ENCODE assay signal across 16 cellular contexts in the genomic region with DNA sequence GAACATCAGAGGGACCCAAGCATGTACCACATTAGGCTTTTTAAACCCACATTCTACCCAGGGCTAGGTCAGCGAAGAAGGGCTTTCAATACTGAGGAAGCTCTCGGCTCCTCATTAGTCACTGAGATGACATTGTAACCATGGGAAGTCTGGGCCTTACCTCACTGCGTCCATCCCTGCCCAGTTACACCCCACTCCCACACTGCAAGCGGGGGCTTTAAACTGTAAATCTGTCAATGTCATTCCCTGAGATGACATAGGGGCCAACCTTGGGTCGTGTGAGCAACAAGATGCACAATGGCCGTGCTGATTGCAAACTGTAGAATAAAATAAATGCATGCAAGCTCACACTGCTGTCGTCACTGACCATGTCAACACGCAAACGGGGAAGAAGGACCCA. TPM values are rescaled to one million over a fixed set of nuclear protein-coding genes. Genes with fewer than 3 reads are reported as not detected.
DNase-seq lines count a peak whose midpoint lies in the region; TF ChIP-seq lines count a peak whose summit lies in the region.
"Had no signal": no experiment of that assay in that cellular context is flagged by ENCODE, and none has a peak within 500 bp of the region (broad histone marks: within the 10 kb centered on the region; RNA-seq: fewer than 3 reads in every experiment).

No MANE protein-coding gene starts in this region.

- CTCF ChIA-PET in activated naive CD4-positive, alpha-beta T cell treated with anti-CD3 and anti-CD28 coated beads for 36 hours (lab: Charles Lee): interaction anchor here (1.0 to 2.0 kb wide), 5 partner anchors 54 to 167 kb away, joined by 3 to 9 read pairs (median 3); no protein-coding TSS in a partner anchor
- CTCF ChIA-PET in activated CD4-positive, alpha-beta T cell treated with anti-CD3 and anti-CD28 coated beads, Interleukin-2, amount 10 ng/mL, durations not matched to agents 7 days and 5 days (lab: Charles Lee): no interaction called here

- peak; percentile 0 for DNase-seq in activated naive CD4-positive, alpha-beta T cell treated with anti-CD3 and anti-CD28 coated beads for 36 hours
- no peak for DNase-seq in activated naive CD4-positive, alpha-beta T cell treated with anti-CD3 and anti-CD28 coated beads, Interleukin-2, amount 50 U/mL, for 16 hours
- DNase-seq in ecto neural progenitor cell (ENCODE audit: low spot score) (peak; percentile 46), nephron progenitor cell (no peak), NCI-H510A (lab: John Stamatoyannopoulos, UW) (no peak), NCI-H2029 (lab: John Stamatoyannopoulos, UW) (no peak)
- no peak for DNase-seq in activated CD4-positive, alpha-beta T cell treated with anti-CD3 and anti-CD28 coated beads, Interleukin-2, amount 50 U/mL, for 1 hour
- no peak for DNase-seq in activated CD4-positive, alpha-beta T cell treated with anti-CD3 and anti-CD28 coated beads, Interleukin-2, amount 10 ng/mL, durations not matched to agents 7 days and 5 days
- DNase-seq: SIG-M5 had no signal

- H3K36me3 Mint-ChIP-seq in activated naive CD4-positive, alpha-beta T cell treated with anti-CD3 and anti-CD28 coated beads for 36 hours (ENCODE audit: low read depth): no peaks in the 10 kb centered on the region
- H3K36me3 Mint-ChIP-seq in nephron progenitor cell (ENCODE audit: low read depth): peaks cover 5% of the 10 kb centered on the region
- no peaks in the 10 kb centered on the region for H3K36me3 Mint-ChIP-seq in activated CD4-positive, alpha-beta T cell treated with anti-CD3 and anti-CD28 coated beads, Interleukin-2, amount 10 ng/mL, durations not matched to agents 7 days and 5 days (ENCODE audit: low read depth)
- H3K36me3 Mint-ChIP-seq: memory B cell; naive thymus-derived CD8-positive, alpha-beta T cell; T-cell had no signal

- H3K4me1 Mint-ChIP-seq in activated naive CD4-positive, alpha-beta T cell treated with anti-CD3 and anti-CD28 coated beads for 36 hours (ENCODE audit: low read depth): peaks cover 4% of the 10 kb centered on the region
- H3K4me1 Mint-ChIP-seq in nephron progenitor cell: peaks cover 60% of the 10 kb centered on the region
- H3K4me1 Mint-ChIP-seq in activated CD4-positive, alpha-beta T cell treated with anti-CD3 and anti-CD28 coated beads, Interleukin-2, amount 10 ng/mL, durations not matched to agents 7 days and 5 days: no peaks in the 10 kb centered on the region

- no peak overlapping the region for H3K27ac Mint-ChIP-seq in activated naive CD4-positive, alpha-beta T cell treated with anti-CD3 and anti-CD28 coated beads for 36 hours
- H3K27ac Mint-ChIP-seq in nephron progenitor cell: peak overlapping the region; percentile 87
- H3K27ac Mint-ChIP-seq in activated CD4-positive, alpha-beta T cell treated with anti-CD3 and anti-CD28 coated beads, Interleukin-2, amount 10 ng/mL, durations not matched to agents 7 days and 5 days: no peak overlapping the region
- H3K27ac Mint-ChIP-seq: activated CD4-positive, alpha-beta T cell treated with anti-CD3 and anti-CD28 coated beads for 36 hours; activated naive CD8-positive, alpha-beta T cell treated with anti-CD3 and anti-CD28 coated beads, Interleukin-2, amount 50 U/mL, for 24 hours; activated T-helper 2 cell treated with anti-CD3 and anti-CD28 coated beads, Interferon-gamma antibody, Interleukin-2, Interleukin-4, amounts not matched to agents 10 μg/mL and 5 μg/mL and 100 μg/mL, durations not matched to agents 14 hours and 24 hours and 36 hours; B cell; memory B cell; T-cell had no signal

- H3K27me3 Mint-ChIP-seq in activated naive CD4-positive, alpha-beta T cell treated with anti-CD3 and anti-CD28 coated beads for 36 hours (ENCODE audit: low read depth): peaks cover 2% of the 10 kb centered on the region
- no peaks in the 10 kb centered on the region for H3K27me3 Mint-ChIP-seq in nephron progenitor cell (ENCODE audit: low read depth, poor library complexity)
- H3K27me3 Mint-ChIP-seq in activated CD4-positive, alpha-beta T cell treated with anti-CD3 and anti-CD28 coated beads, Interleukin-2, amount 10 ng/mL, durations not matched to agents 7 days and 5 days: peaks cover 3% of the 10 kb centered on the region

- intact Hi-C loops in activated naive CD4-positive, alpha-beta T cell treated with anti-CD3 and anti-CD28 coated beads for 36 hours (cut with micrococcal nuclease): loop anchor here (1.0 to 2.0 kb wide), 3 partner anchors 105 to 620 kb away; no protein-coding TSS in a partner anchor

- no peak for TF ChIP-seq CTCF in nephron progenitor cell (IDR thresholded peaks at IDR 0.05)

- H3K4me3 Mint-ChIP-seq in activated naive CD4-positive, alpha-beta T cell treated with anti-CD3 and anti-CD28 coated beads for 36 hours: no peak overlapping the region
- no peak overlapping the region for H3K4me3 Mint-ChIP-seq in nephron progenitor cell
- no peak overlapping the region for H3K4me3 Mint-ChIP-seq in activated CD4-positive, alpha-beta T cell treated with anti-CD3 and anti-CD28 coated beads, Interleukin-2, amount 10 ng/mL, durations not matched to agents 7 days and 5 days
- H3K4me3 Mint-ChIP-seq: activated CD4-positive, alpha-beta T cell treated with anti-CD3 and anti-CD28 coated beads for 36 hours; activated naive CD8-positive, alpha-beta T cell treated with anti-CD3 and anti-CD28 coated beads, Interleukin-2, amount 50 U/mL, for 24 hours; B cell; memory B cell; naive thymus-derived CD8-positive, alpha-beta T cell; T-cell had no signal

- no peaks in the 10 kb centered on the region for H3K9me3 Mint-ChIP-seq in activated naive CD4-positive, alpha-beta T cell treated with anti-CD3 and anti-CD28 coated beads for 36 hours
- no peaks in the 10 kb centered on the region for H3K9me3 Mint-ChIP-seq in nephron progenitor cell
- no peaks in the 10 kb centered on the region for H3K9me3 Mint-ChIP-seq in activated CD4-positive, alpha-beta T cell treated with anti-CD3 and anti-CD28 coated beads, Interleukin-2, amount 10 ng/mL, durations not matched to agents 7 days and 5 days
- H3K9me3 Mint-ChIP-seq: activated naive CD8-positive, alpha-beta T cell treated with anti-CD3 and anti-CD28 coated beads, Interleukin-2, amount 50 U/mL, for 24 hours; activated T-helper 2 cell treated with anti-CD3 and anti-CD28 coated beads, Interferon-gamma antibody, Interleukin-2, Interleukin-4, amounts not matched to agents 10 μg/mL and 5 μg/mL and 100 μg/mL, durations not matched to agents 14 hours and 24 hours and 36 hours; memory B cell; T-cell had no signal

- POLR2A ChIA-PET in activated CD4-positive, alpha-beta T cell treated with anti-CD3 and anti-CD28 coated beads, Interleukin-2, amount 10 ng/mL, durations not matched to agents 7 days and 5 days (lab: Charles Lee): no interaction called here

RNA-seq across cellular contexts. Expression of a gene that starts 21.7 kb away (rescaled TPM):
- 100 to 1,000 TPM; 157 to 161 TPM for total RNA-seq in activated naive CD4-positive, alpha-beta T cell treated with anti-CD3 and anti-CD28 coated beads for 36 hours
- total RNA-seq in activated CD4-positive, alpha-beta T cell treated with anti-CD3 and anti-CD28 coated beads, Interleukin-2, amount 10 ng/mL, durations not matched to agents 7 days and 5 days: 100 to 1,000 TPM; 152 to 153 TPM

Comparison
In these comparisons a context has a peak if more than half of its experiments do, and no peak if none do; other contexts are left out.
1. DNase-seq: peak in activated naive CD4-positive, alpha-beta T cell treated with anti-CD3 and anti-CD28 coated beads for 36 hours (single experiment) and ecto neural progenitor cell (single experiment); none in activated naive CD4-positive, alpha-beta T cell treated with anti-CD3 and anti-CD28 coated beads, Interleukin-2, amount 50 U/mL, for 16 hours (single experiment), nephron progenitor cell (single experiment), NCI-H510A (single experiment), activated CD4-positive, alpha-beta T cell treated with anti-CD3 and anti-CD28 coated beads, Interleukin-2, amount 50 U/mL, for 1 hour (single experiment), NCI-H2029 (single experiment) and activated CD4-positive, alpha-beta T cell treated with anti-CD3 and anti-CD28 coated beads, Interleukin-2, amount 10 ng/mL, durations not matched to agents 7 days and 5 days (single experiment).